ENCODE assay signal across 21 cellular contexts in genomic region chr6:116456927-116457326, GRCh38. TPM values are rescaled to one million over a fixed set of nuclear protein-coding genes. Genes with fewer than 3 reads are reported as not detected.
"Had no signal": no experiment of that assay in that cellular context is flagged by ENCODE, and none has a peak within 500 bp of the region (broad histone marks: within the 10 kb centered on the region; RNA-seq: fewer than 3 reads in every experiment).

No MANE protein-coding gene starts in this region.

- DNase-seq: dermis blood vessel endothelial cell; foreskin keratinocyte; head of caudate nucleus; kidney; left cardiac atrium; left ventricle myocardium inferior; lower lobe of right lung; occipital lobe; pancreas; right cardiac atrium; small intestine; stimulated activated CD4-positive, alpha-beta T cell treated with anti-CD3 and anti-CD28 coated beads, Interleukin-12 subunit alpha, Interleukin-12 subunit beta, amount 100 ng/mL, for 4 hours; stimulated activated naive CD4-positive, alpha-beta T cell; stomach; substantia nigra; transverse colon had no signal

- ATAC-seq: foreskin keratinocyte, left cardiac atrium, lower lobe of right lung, right cardiac atrium had no signal

- H3K4me3 Mint-ChIP-seq: memory B cell, mesothelial cell of epicardium, nephron had no signal

- H3K36me3 Mint-ChIP-seq: mesothelial cell of epicardium had no signal

- H3K4me1 Mint-ChIP-seq: nephron had no signal

- H3K27ac Mint-ChIP-seq: memory B cell, mesothelial cell of epicardium, nephron, progenitor cell of endocrine pancreas had no signal

- H3K9me3 Mint-ChIP-seq: memory B cell, mesothelial cell of epicardium, nephron had no signal

- H3K27me3 Mint-ChIP-seq: memory B cell had no signal

RNA-seq across cellular contexts. Expression of gene CALHM6, which starts 4.2 kb away (rescaled TPM):
- total RNA-seq: myocyte had no signal
